In the genomic region with DNA sequence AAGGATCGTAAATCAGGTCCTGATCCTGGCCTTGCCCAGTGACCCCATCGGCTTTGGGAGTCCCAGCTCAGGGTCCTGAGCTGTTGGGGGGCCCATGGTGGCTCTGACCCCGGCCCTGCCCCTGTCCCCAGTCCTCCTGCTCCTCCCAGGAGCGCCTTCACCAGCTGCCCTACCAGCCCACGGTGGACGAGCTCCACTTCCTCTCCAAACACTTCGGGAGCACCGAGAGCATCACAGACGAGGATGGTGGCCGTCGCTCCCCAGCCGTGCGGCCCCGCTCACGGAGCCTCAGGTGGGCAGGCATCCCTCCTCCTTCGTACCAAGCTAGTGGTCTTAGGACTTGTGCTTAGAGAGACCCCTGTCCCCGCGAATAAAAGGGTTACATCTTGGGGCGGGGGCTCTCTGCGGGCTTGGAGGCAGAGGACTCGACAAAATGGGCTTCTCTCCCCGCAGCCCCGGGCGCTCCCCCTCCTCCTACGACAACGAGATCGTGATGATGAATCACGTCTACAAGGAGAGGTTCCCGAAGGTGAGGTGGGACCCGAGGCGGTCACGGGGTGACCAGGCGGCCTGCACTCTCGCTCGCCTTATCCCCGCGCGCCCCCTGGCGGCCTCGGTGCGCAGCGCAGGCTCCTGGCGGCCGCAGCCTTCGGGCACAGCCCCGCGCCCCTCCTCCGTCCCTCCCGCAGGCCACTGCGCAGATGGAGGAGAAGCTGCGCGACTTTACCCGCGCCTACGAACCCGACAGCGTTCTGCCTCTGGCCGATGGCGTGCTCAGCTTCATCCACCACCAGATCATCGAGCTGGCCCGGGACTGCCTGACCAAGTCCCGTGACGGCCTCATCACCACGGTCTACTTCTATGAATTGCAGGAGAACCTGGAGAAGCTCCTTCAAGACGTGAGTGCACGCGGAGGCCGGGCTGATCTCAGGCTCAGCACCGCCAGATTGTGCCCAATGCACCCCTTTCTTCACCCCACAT, we compare ENCODE assay signal across 1 cellular context.
TF ChIP-seq lines count a peak whose summit lies in the region.

No MANE protein-coding gene starts in this region.

TF ChIP-seq in endothelial cell of umbilical vein, 7 proteins besides CTCF, POLR2A, EP300 and RAD21:
- TF ChIP-seq MAX (IDR thresholded peaks at IDR 0.05; ENCODE audit: insufficient read depth, insufficient read length) (no peak), POLR2AphosphoS5 (IDR thresholded peaks at IDR 0.05; ENCODE audit: insufficient read depth, low read depth, low read length) (no peak), JUN (IDR thresholded peaks at IDR 0.05; ENCODE audit: borderline replicate concordance, insufficient read depth, insufficient read length, low read depth) (no peak), FOS (IDR thresholded peaks at IDR 0.05; ENCODE audit: borderline replicate concordance, insufficient read depth, low read length) (no peak), MYC (IDR thresholded peaks at IDR 0.05; ENCODE audit: low read depth, low read length) (no peak), GATA2 (IDR thresholded peaks at IDR 0.05; ENCODE audit: insufficient read depth, insufficient read length, low read depth, low read length) (no peak), EZH2 (IDR thresholded peaks at IDR 0.05; ENCODE audit: borderline replicate concordance, low read depth, low read length, severe bottlenecking) (no peak)
